ENCODE assay signal across 21 cellular contexts in genomic region chr20:43653966-43654365, GRCh38. TPM values are rescaled to one million over a fixed set of nuclear protein-coding genes. Genes with fewer than 3 reads are reported as not detected.
DNase-seq lines count a peak whose midpoint lies in the region; ATAC-seq, FAIRE-seq and TF ChIP-seq lines count a peak whose summit lies in the region.
"Had no signal": no experiment of that assay in that cellular context is flagged by ENCODE, and none has a peak within 500 bp of the region (broad histone marks: within the 10 kb centered on the region; RNA-seq: fewer than 3 reads in every experiment).

No MANE protein-coding gene starts in this region.

- TF ChIP-seq POLR2A in heart left ventricle (IDR thresholded peaks at IDR 0.05), result no peak

- H3K4me1 Mint-ChIP-seq in CD8-positive, alpha-beta T cell (ENCODE audit: low read depth), result peaks cover 11% of the 10 kb centered on the region
- H3K4me1 Mint-ChIP-seq in WTC11, result peaks cover 3% of the 10 kb centered on the region; the same call in 1 of the 2 replicates
- no peaks in the 10 kb centered on the region for H3K4me1 Mint-ChIP-seq in glutamatergic neuron (ENCODE audit: low read depth, unreplicated experiment)

- no peak for TF ChIP-seq CTCF in CD8-positive, alpha-beta T cell (IDR thresholded peaks at IDR 0.05)
- TF ChIP-seq CTCF in WTC11 (IDR thresholded peaks at IDR 0.05) (no peak), liver (IDR thresholded peaks at IDR 0.05; ENCODE audit: low read depth, low read length, missing input control) (no peak), pancreas (IDR thresholded peaks at IDR 0.05) (no peak), glutamatergic neuron (IDR thresholded peaks at IDR 0.05; ENCODE audit: partially characterized antibody, unreplicated experiment) (no peak), heart left ventricle (IDR thresholded peaks at IDR 0.05) (no peak)

- no peaks in the 10 kb centered on the region for H3K9me3 Mint-ChIP-seq in CD8-positive, alpha-beta T cell
- H3K9me3 Mint-ChIP-seq in WTC11, result no peaks in the 10 kb centered on the region
- H3K9me3 Mint-ChIP-seq in glutamatergic neuron (ENCODE audit: unreplicated experiment), result peaks cover 8% of the 10 kb centered on the region

- no peaks in the 10 kb centered on the region for H3K27me3 ChIP-seq in CD8-positive, alpha-beta T cell (ENCODE audit: insufficient read depth, low read length)
- H3K27me3 ChIP-seq in liver (ENCODE audit: control insufficient read depth in 4 of 4, insufficient read depth in 4 of 4, low read length in 3 of 4) (no peaks in the 10 kb centered on the region), pancreas (no peaks in the 10 kb centered on the region), heart left ventricle (peaks cover 0 to 4% (median 0%) of the 10 kb centered on the region in 9 donors)

- H3K36me3 Mint-ChIP-seq in CD8-positive, alpha-beta T cell, result peaks cover 4% of the 10 kb centered on the region
- H3K36me3 Mint-ChIP-seq in WTC11, result no peaks in the 10 kb centered on the region
- no peaks in the 10 kb centered on the region for H3K36me3 Mint-ChIP-seq in glutamatergic neuron (ENCODE audit: unreplicated experiment)

- no peak for TF ChIP-seq RAD21 in liver (IDR thresholded peaks at IDR 0.05)

- no peaks in the 10 kb centered on the region for H3K27me3 Mint-ChIP-seq in CD8-positive, alpha-beta T cell (ENCODE audit: low read depth)
- no peaks in the 10 kb centered on the region for H3K27me3 Mint-ChIP-seq in WTC11 (ENCODE audit: low read depth)
- H3K27me3 Mint-ChIP-seq in glutamatergic neuron (ENCODE audit: unreplicated experiment), result peaks cover 4% of the 10 kb centered on the region

- H3K4me3 Mint-ChIP-seq in CD8-positive, alpha-beta T cell, result no peak overlapping the region
- no peak overlapping the region for H3K4me3 Mint-ChIP-seq in WTC11
- no peak overlapping the region for H3K4me3 Mint-ChIP-seq in glutamatergic neuron (ENCODE audit: unreplicated experiment)

- no peaks in the 10 kb centered on the region for H3K9me3 ChIP-seq in CD8-positive, alpha-beta T cell (ENCODE audit: low read length)
- H3K9me3 ChIP-seq in liver (ENCODE audit: control insufficient read depth in 4 of 4, low read length in 3 of 4) (no peaks in the 10 kb centered on the region), pancreas (no peaks in the 10 kb centered on the region), heart left ventricle (no peaks in the 10 kb centered on the region)

- ATAC-seq in CD8-positive, alpha-beta T cell, result no peak
- ATAC-seq in WTC11 (no peak), pancreas (peak; percentile 2 to 47 (median 10)), GM19395 (IDR thresholded peaks at IDR 0.05; ENCODE audit: unreplicated experiment) (no peak), heart left ventricle (no peak)
- ATAC-seq: PC-3 had no signal

- no peaks in the 10 kb centered on the region for H3K36me3 ChIP-seq in CD8-positive, alpha-beta T cell (ENCODE audit: insufficient read depth, low read length)
- no peaks in the 10 kb centered on the region for H3K36me3 ChIP-seq in liver (ENCODE audit: control insufficient read depth in 4 of 4, insufficient read depth in 3 of 4, low read depth in 1 of 4, low read length in 3 of 4)
- no peaks in the 10 kb centered on the region for H3K36me3 ChIP-seq in pancreas
- H3K36me3 ChIP-seq in heart left ventricle, result no peaks in the 10 kb centered on the region

- POLR2A ChIA-PET in CD8-positive, alpha-beta T cell (lab: Charles Lee), result no interaction called here
- POLR2A ChIA-PET in WTC11 (lab: Charles Lee), result no interaction called here

- no peak overlapping the region for H3K27ac ChIP-seq in CD8-positive, alpha-beta T cell (ENCODE audit: low read depth, low read length)
- H3K27ac ChIP-seq in liver (ENCODE audit: low read depth in 1 of 2, low read length in 2 of 2), result peak overlapping the region; percentile 50 to 88
- peak overlapping the region; percentile 45 to 86 (median 64) for H3K27ac ChIP-seq in pancreas
- no peak overlapping the region for H3K27ac ChIP-seq in heart left ventricle
- H3K27ac ChIP-seq: HL-60, RWPE1 had no signal

- peaks cover 7% of the 10 kb centered on the region for H3K4me1 ChIP-seq in CD8-positive, alpha-beta T cell (ENCODE audit: insufficient read depth, low read length)
- H3K4me1 ChIP-seq in liver (ENCODE audit: control insufficient read depth in 4 of 4, insufficient read depth in 4 of 4, low read length in 3 of 4) (peaks cover 0 to 16% (median 8%) of the 10 kb centered on the region in 4 donors), pancreas (peaks cover 0 to 7% (median 6%) of the 10 kb centered on the region in 3 donors), heart left ventricle (peaks cover 0 to 13% (median 0%) of the 10 kb centered on the region in 12 donors)

- H3K27ac Mint-ChIP-seq in CD8-positive, alpha-beta T cell, result peak overlapping the region; percentile 49
- H3K27ac Mint-ChIP-seq in WTC11, result peak overlapping the region; percentile 11; the same call in 1 of the 2 replicates
- no peak overlapping the region for H3K27ac Mint-ChIP-seq in glutamatergic neuron (ENCODE audit: unreplicated experiment)

- H3K9ac ChIP-seq in liver (ENCODE audit: low read depth in 1 of 2, low read length in 2 of 2), result no peak overlapping the region

- no peak for FAIRE-seq in pancreas (lab: Jason Lieb, UNC)

- intact Hi-C loops in CD8-positive, alpha-beta T cell (cut with DNase I, micrococcal nuclease), result no loop called here
- intact Hi-C loops in pancreas (cut with DNase I), result no loop called here
- intact Hi-C loops in heart left ventricle (cut with DNase I), result no loop called here

- no peak overlapping the region for H3K4me3 ChIP-seq in CD8-positive, alpha-beta T cell (ENCODE audit: low read depth, low read length)
- H3K4me3 ChIP-seq in liver (ENCODE audit: low read depth in 1 of 3, low read length in 3 of 3) (no peak overlapping the region), pancreas (no peak overlapping the region), heart left ventricle (no peak overlapping the region)

- no peak for DNase-seq in CD8-positive, alpha-beta T cell
- DNase-seq in WTC11 (ENCODE audit: low spot score) (no peak), pancreas (peak in 2 of 6 donors; percentile 46 to 47), glutamatergic neuron (no peak), H4 (ENCODE audit: low spot score) (no peak), heart left ventricle (no peak)
- DNase-seq: C1 segment of cervical spinal cord, DMS79, HCEC 1CT, IMR-90, Karpas-422, NCI-H1417 treated with DMSO at 0.1 percent for 48 hours, NCI-H187 treated with DMSO at 0.1 percent for 48 hours, NCI-H226, NCI-H524, PC-3, SIG-M5 had no signal

- CTCF ChIA-PET in CD8-positive, alpha-beta T cell (lab: Charles Lee), result no interaction called here
- CTCF ChIA-PET in WTC11 (lab: Charles Lee), result no interaction called here

- WGBS in liver, result 79% methylated on average over 3 of the region's 3 CpGs
- 54 to 62% methylated on average over 3 of the region's 3 CpGs for WGBS in pancreas, 2 donors
- 89 to 95% (median 91%) methylated on average over 3 of the region's 3 CpGs for WGBS in heart left ventricle, 4 donors

TF ChIP-seq in WTC11, 78 proteins besides CTCF, POLR2A, EP300 and RAD21 (continues in another document):
- TF ChIP-seq FOXJ3 (CRISPR knock-in tag; IDR thresholded peaks at IDR 0.05; ENCODE audit: borderline replicate concordance), result no peak
- TF ChIP-seq, protein P1, sequence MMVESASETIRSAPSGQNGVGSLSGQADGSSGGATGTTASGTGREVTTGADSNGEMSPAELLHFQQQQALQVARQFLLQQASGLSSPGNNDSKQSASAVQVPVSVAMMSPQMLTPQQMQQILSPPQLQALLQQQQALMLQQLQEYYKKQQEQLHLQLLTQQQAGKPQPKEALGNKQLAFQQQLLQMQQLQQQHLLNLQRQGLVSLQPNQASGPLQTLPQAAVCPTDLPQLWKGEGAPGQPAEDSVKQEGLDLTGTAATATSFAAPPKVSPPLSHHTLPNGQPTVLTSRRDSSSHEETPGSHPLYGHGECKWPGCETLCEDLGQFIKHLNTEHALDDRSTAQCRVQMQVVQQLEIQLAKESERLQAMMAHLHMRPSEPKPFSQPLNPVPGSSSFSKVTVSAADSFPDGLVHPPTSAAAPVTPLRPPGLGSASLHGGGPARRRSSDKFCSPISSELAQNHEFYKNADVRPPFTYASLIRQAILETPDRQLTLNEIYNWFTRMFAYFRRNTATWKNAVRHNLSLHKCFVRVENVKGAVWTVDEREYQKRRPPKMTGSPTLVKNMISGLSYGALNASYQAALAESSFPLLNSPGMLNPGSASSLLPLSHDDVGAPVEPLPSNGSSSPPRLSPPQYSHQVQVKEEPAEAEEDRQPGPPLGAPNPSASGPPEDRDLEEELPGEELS (CRISPR knock-in tag; IDR thresholded peaks at IDR 0.05), result no peak

TF ChIP-seq in liver, 16 proteins besides CTCF, POLR2A, EP300 and RAD21:
- TF ChIP-seq ATF3 (IDR thresholded peaks at IDR 0.05), result no peak
- no peak for TF ChIP-seq FOXA1 (IDR thresholded peaks at IDR 0.05)
- TF ChIP-seq RXRA (IDR thresholded peaks at IDR 0.05), result no peak
- TF ChIP-seq JUND (IDR thresholded peaks at IDR 0.05), result no peak
- TF ChIP-seq FOXA2 (IDR thresholded peaks at IDR 0.05), result no peak
- TF ChIP-seq HNF4A (conservative IDR thresholded peaks at IDR 0.05), result no peak
- no peak for TF ChIP-seq HNF4G (IDR thresholded peaks at IDR 0.05)
- TF ChIP-seq, protein P2, sequence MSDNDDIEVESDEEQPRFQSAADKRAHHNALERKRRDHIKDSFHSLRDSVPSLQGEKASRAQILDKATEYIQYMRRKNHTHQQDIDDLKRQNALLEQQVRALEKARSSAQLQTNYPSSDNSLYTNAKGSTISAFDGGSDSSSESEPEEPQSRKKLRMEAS (IDR thresholded peaks at IDR 0.05), result no peak

RNA-seq across cellular contexts. Expression of gene MYBL2, which starts 12.9 kb away (rescaled TPM):
- 1 to 10 TPM in 1 of 2 experiments, under 1 TPM in 1; 0.49 to 1.1 TPM for total RNA-seq in CD8-positive, alpha-beta T cell
- total RNA-seq in WTC11 (2021) (133 to 166 TPM (median 133 TPM) in 3 replicates), liver (10 to 100 TPM in 1 of 2 donors, not detected in 1; 30.9 TPM), pancreas (1 to 10 TPM; 4.7 to 8.0 (median 5.7) TPM), glutamatergic neuron (ENCODE audit: unreplicated experiment) (19.0 TPM), heart left ventricle (1 to 10 TPM in 1 of 9 donors, under 1 TPM in 6, not detected in 2; 0.07 to 7.9 (median 0.17) TPM)
- polyA plus RNA-seq in liver (1 to 10 TPM; 1.6 to 1.9 TPM), pancreas (10 to 100 TPM in 1 of 2 donors, 1 to 10 TPM in 1; 4.7 to 14.5 TPM), heart left ventricle (under 1 TPM; 0.08 to 0.24 TPM)
- 21.3 and 40.8 TPM in 2 replicates for total RNA-seq in H4 (2014; rRNA removed; shearing (Covaris generic))

Comparison
In these comparisons a context has a peak if more than half of its experiments do, and no peak if none do; other contexts are left out.
1. ATAC-seq: peak in pancreas (4 of 4); none in CD8-positive, alpha-beta T cell (single experiment), WTC11 (single experiment), GM19395 (single experiment) and heart left ventricle (0 of 4).
2. H3K27ac ChIP-seq: peak in liver (2 of 2) and pancreas (4 of 4); none in CD8-positive, alpha-beta T cell (single experiment) and heart left ventricle (0 of 12).